In genomic region chr3:63296249-63296648, GRCh38 we compare ENCODE assay signal across 10 cellular contexts. TPM values are rescaled to one million over a fixed set of nuclear protein-coding genes. Genes with fewer than 3 reads are reported as not detected.
"Had no signal": no experiment of that assay in that cellular context is flagged by ENCODE, and none has a peak within 500 bp of the region (broad histone marks: within the 10 kb centered on the region; RNA-seq: fewer than 3 reads in every experiment).

No MANE protein-coding gene starts in this region.

- DNase-seq: H7, HFFc6, KBM-7 had no signal

- H3K27ac ChIP-seq: HL-60 had no signal

- H3K4me1 Mint-ChIP-seq: IgD-negative memory B cell had no signal

- H2AFZ ChIP-seq: GM23338 had no signal

- H3K4me3 ChIP-seq: GM23338, HAP-1 had no signal

- H3K4me3 Mint-ChIP-seq: GM23338, HFFc6, IgD-negative memory B cell had no signal

- H3K4me1 ChIP-seq: HAP-1 had no signal

- H3K9me3 ChIP-seq: HAP-1 had no signal

- ATAC-seq: GM23338, HCT116 had no signal

- H3K36me3 ChIP-seq: HAP-1 had no signal

- H3K27ac Mint-ChIP-seq: GM23338, HFFc6, IgD-negative memory B cell had no signal

- H3K4me2 ChIP-seq: GM23338 had no signal

RNA-seq across cellular contexts. Expression of gene SYNPR, which starts 18.1 kb away (rescaled TPM):
- total RNA-seq: H4, HFFc6, HT1080 had no signal
- polyA plus RNA-seq: IgD-negative memory B cell had no signal
